Comparison of ENCODE assay signal across 1 cellular context in the genomic region with DNA sequence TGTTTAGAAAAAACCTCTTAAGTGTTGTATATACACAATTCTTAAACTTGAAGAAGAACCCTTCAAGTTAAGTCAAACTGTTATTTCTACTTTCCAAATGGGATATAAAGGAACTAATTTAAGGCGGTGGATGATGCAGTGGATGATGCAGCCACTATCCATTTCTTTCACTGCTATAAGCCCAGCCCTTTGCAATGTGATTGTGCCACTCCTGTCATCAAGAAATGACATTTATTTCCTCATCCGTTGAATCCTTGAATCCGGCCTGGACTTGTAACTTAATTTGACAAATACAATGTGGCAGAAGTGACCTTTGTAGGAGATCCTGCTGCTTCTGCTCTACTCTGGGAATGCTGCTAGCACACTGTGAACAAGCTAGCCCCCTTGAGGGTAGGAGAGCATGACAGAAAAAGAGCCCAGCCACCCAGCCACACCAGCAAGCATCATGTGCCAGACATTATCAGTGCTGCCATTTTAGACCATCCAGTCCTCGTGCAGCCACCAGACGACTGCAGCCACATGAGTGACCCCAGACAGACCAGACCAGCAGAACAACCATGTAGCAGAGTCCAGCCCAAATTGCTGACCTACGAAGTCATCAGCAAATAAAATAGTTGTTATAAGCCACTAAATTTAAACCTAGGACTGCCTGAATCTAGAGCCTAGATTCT.
A peak's percentile ranks its signal among the peaks of the same experiment; 100 is the strongest.
TF ChIP-seq lines count a peak whose summit lies in the region.

No MANE protein-coding gene starts in this region.

TF ChIP-seq in HEK293, 187 proteins besides CTCF, POLR2A, EP300 and RAD21 (continued from another document):
- TF ChIP-seq ZNF830 (tag by site-specific recombination; IDR thresholded peaks at IDR 0.05; ENCODE audit: low read depth) (no peak), ZBTB1 (tag by site-specific recombination; IDR thresholded peaks at IDR 0.05) (no peak), SP3 (tag by site-specific recombination; IDR thresholded peaks at IDR 0.05) (no peak), ZNF16 (tag by site-specific recombination; IDR thresholded peaks at IDR 0.05; ENCODE audit: low read depth) (no peak), ZBTB17 (tag by site-specific recombination; IDR thresholded peaks at IDR 0.05) (peak; percentile 96), ZNF530 (tag by site-specific recombination; IDR thresholded peaks at IDR 0.05; ENCODE audit: low read depth) (no peak), ZNF10 (tag by site-specific recombination; IDR thresholded peaks at IDR 0.05) (no peak), ZNF610 (tag by site-specific recombination; IDR thresholded peaks at IDR 0.05; ENCODE audit: borderline replicate concordance) (no peak), ZNF24 (tag by site-specific recombination; IDR thresholded peaks at IDR 0.05) (no peak), ZXDB (tag by site-specific recombination; IDR thresholded peaks at IDR 0.05) (0 out of 2 replicates have a peak, but pooled peaks have one; percentile 15), YY2 (tag by site-specific recombination; IDR thresholded peaks at IDR 0.05) (0 out of 2 replicates have a peak, but pooled peaks have one; percentile 33), ZNF426 (tag by site-specific recombination; IDR thresholded peaks at IDR 0.05) (no peak), ZNF223 (tag by site-specific recombination; IDR thresholded peaks at IDR 0.05) (no peak), ZNF239 (tag by site-specific recombination; IDR thresholded peaks at IDR 0.05) (0 out of 2 replicates have a peak, but pooled peaks have one; percentile 74)
- TF ChIP-seq, protein P1, sequence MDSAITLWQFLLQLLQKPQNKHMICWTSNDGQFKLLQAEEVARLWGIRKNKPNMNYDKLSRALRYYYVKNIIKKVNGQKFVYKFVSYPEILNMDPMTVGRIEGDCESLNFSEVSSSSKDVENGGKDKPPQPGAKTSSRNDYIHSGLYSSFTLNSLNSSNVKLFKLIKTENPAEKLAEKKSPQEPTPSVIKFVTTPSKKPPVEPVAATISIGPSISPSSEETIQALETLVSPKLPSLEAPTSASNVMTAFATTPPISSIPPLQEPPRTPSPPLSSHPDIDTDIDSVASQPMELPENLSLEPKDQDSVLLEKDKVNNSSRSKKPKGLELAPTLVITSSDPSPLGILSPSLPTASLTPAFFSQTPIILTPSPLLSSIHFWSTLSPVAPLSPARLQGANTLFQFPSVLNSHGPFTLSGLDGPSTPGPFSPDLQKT (IDR thresholded peaks at IDR 0.05; ENCODE audit: borderline replicate concordance, low read depth, low read length), result no peak
- TF ChIP-seq, protein P2, sequence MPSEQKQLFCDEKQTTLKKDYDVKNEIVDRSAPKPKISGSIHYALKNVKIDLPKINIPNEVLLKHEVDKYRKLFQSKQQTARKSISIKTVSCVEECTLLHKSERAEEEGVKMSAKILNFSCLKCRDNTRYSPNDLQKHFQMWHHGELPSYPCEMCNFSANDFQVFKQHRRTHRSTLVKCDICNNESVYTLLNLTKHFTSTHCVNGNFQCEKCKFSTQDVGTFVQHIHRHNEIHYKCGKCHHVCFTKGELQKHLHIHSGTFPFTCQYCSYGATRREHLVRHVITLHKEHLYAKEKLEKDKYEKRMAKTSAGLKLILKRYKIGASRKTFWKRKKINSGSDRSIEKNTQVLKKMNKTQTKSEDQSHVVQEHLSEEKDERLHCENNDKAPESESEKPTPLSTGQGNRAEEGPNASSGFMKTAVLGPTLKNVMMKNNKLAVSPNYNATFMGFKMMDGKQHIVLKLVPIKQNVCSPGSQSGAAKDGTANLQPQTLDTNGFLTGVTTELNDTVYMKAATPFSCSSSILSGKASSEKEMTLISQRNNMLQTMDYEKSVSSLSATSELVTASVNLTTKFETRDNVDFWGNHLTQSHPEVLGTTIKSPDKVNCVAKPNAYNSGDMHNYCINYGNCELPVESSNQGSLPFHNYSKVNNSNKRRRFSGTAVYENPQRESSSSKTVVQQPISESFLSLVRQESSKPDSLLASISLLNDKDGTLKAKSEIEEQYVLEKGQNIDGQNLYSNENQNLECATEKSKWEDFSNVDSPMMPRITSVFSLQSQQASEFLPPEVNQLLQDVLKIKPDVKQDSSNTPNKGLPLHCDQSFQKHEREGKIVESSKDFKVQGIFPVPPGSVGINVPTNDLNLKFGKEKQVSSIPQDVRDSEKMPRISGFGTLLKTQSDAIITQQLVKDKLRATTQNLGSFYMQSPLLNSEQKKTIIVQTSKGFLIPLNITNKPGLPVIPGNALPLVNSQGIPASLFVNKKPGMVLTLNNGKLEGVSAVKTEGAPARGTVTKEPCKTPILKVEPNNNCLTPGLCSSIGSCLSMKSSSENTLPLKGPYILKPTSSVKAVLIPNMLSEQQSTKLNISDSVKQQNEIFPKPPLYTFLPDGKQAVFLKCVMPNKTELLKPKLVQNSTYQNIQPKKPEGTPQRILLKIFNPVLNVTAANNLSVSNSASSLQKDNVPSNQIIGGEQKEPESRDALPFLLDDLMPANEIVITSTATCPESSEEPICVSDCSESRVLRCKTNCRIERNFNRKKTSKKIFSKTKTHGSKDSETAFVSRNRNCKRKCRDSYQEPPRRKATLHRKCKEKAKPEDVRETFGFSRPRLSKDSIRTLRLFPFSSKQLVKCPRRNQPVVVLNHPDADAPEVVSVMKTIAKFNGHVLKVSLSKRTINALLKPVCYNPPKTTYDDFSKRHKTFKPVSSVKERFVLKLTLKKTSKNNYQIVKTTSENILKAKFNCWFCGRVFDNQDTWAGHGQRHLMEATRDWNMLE (tag by site-specific recombination; conservative IDR thresholded peaks at IDR 0.05; ENCODE audit: low read depth), result no peak
